In genomic region chr13:103358245-103358932, GRCh38 we compare ENCODE assay signal across 19 cellular contexts.
"Had no signal": no experiment of that assay in that cellular context is flagged by ENCODE, and none has a peak within 500 bp of the region (broad histone marks: within the 10 kb centered on the region; RNA-seq: fewer than 3 reads in every experiment).

No MANE protein-coding gene starts in this region.

- H3K9ac ChIP-seq: KMS-11, SK-N-SH had no signal

- DNase-seq: MM.1S, NCI-H1092 treated with DMSO at 0.1 percent for 48 hours, NCI-H1436, NCI-H1694 treated with DMSO at 0.1 percent for 48 hours, NCI-H1930, NCI-H2081, NCI-H2107, NCI-H2227 treated with DMSO at 0.1 percent for 48 hours, NCI-H524, NCI-H526 treated with DMSO at 0.1 percent for 48 hours, NCI-H748 treated with DMSO at 0.1 percent for 48 hours, Right ventricle myocardium superior, RPMI8226, SIG-M5, SK-N-SH, SW 1271, T-cell had no signal

- H3K4me2 ChIP-seq: KMS-11, SK-N-SH had no signal

- H3K9me3 ChIP-seq: SK-N-SH had no signal

- H3K4me3 ChIP-seq: K562 had no signal

- H3K27ac ChIP-seq: KMS-11 had no signal

- ATAC-seq: K562, T-cell had no signal
